ENCODE assay signal across 2 cellular contexts in the genomic region with DNA sequence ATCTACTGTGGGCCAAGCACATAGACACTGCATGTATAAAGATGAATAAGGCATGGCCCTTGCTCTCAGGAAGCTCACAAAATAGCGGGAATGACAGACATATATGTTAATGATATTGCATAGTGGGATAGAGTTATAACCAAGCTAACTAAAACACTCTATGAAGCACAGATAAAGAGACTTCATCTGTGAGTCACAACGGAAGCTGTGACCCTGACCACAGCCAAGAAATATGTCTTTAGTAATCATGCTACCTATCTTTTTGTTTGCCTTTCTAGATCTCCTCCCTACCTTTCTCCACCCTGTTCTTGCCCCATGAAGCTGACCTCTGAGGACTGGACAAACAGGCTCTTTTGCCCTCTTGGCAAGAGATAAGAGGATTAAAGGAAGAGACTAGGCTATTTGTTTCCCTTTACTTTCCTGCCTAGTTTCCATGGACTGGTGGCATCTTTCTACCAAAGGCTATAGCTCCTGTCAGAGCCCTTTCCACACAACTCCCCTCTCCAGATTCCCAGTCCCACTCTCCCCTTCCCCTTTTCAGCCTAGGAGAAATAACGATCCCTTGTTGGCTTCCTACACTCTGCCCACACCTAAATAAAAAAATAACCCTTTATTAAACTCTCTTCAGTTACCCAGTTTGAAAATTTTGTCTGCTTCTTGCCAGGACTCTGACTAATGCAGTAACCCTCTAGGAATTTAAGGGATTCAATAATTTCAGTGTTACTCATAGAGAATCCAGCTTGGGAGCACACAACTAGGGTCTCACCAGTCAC.
TF ChIP-seq lines count a peak whose summit lies in the region.

No MANE protein-coding gene starts in this region.

TF ChIP-seq in IMR-90, 13 proteins besides CTCF, POLR2A, EP300 and RAD21:
- TF ChIP-seq RFX5 (IDR thresholded peaks at IDR 0.05; ENCODE audit: low read depth, low read length) = no peak
- TF ChIP-seq CEBPB (IDR thresholded peaks at IDR 0.05; ENCODE audit: low read depth, low read length) = peak; percentile 56
- TF ChIP-seq FOS (IDR thresholded peaks at IDR 0.05; ENCODE audit: low read depth, low read length) = peak; percentile 28
TF ChIP-seq in IMR-90: peak in this region for 2.

TF ChIP-seq in GM12878, 131 proteins besides CTCF, POLR2A, EP300 and RAD21:
- TF ChIP-seq, protein P1, sequence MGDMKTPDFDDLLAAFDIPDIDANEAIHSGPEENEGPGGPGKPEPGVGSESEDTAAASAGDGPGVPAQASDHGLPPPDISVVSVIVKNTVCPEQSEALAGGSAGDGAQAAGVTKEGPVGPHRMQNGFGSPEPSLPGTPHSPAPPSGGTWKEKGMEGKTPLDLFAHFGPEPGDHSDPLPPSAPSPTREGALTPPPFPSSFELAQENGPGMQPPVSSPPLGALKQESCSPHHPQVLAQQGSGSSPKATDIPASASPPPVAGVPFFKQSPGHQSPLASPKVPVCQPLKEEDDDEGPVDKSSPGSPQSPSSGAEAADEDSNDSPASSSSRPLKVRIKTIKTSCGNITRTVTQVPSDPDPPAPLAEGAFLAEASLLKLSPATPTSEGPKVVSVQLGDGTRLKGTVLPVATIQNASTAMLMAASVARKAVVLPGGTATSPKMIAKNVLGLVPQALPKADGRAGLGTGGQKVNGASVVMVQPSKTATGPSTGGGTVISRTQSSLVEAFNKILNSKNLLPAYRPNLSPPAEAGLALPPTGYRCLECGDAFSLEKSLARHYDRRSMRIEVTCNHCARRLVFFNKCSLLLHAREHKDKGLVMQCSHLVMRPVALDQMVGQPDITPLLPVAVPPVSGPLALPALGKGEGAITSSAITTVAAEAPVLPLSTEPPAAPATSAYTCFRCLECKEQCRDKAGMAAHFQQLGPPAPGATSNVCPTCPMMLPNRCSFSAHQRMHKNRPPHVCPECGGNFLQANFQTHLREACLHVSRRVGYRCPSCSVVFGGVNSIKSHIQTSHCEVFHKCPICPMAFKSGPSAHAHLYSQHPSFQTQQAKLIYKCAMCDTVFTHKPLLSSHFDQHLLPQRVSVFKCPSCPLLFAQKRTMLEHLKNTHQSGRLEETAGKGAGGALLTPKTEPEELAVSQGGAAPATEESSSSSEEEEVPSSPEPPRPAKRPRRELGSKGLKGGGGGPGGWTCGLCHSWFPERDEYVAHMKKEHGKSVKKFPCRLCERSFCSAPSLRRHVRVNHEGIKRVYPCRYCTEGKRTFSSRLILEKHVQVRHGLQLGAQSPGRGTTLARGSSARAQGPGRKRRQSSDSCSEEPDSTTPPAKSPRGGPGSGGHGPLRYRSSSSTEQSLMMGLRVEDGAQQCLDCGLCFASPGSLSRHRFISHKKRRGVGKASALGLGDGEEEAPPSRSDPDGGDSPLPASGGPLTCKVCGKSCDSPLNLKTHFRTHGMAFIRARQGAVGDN (IDR thresholded peaks at IDR 0.05) = no peak
- no peak for TF ChIP-seq YY1 (IDR thresholded peaks at IDR 0.05; ENCODE audit: low read depth, low read length)
- TF ChIP-seq PAX5 (IDR thresholded peaks at IDR 0.05; ENCODE audit: borderline replicate concordance, low read depth, low read length) = no peak
- TF ChIP-seq, protein P2, sequence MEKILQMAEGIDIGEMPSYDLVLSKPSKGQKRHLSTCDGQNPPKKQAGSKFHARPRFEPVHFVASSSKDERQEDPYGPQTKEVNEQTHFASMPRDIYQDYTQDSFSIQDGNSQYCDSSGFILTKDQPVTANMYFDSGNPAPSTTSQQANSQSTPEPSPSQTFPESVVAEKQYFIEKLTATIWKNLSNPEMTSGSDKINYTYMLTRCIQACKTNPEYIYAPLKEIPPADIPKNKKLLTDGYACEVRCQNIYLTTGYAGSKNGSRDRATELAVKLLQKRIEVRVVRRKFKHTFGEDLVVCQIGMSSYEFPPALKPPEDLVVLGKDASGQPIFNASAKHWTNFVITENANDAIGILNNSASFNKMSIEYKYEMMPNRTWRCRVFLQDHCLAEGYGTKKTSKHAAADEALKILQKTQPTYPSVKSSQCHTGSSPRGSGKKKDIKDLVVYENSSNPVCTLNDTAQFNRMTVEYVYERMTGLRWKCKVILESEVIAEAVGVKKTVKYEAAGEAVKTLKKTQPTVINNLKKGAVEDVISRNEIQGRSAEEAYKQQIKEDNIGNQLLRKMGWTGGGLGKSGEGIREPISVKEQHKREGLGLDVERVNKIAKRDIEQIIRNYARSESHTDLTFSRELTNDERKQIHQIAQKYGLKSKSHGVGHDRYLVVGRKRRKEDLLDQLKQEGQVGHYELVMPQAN (conservative IDR thresholded peaks at IDR 0.05) = no peak
- no peak for TF ChIP-seq ZNF24 (IDR thresholded peaks at IDR 0.05)
